25 cellular contexts compared by ENCODE assay signal in genomic region chr5:147259837-147260236, GRCh38. TPM values are rescaled to one million over a fixed set of nuclear protein-coding genes. Genes with fewer than 3 reads are reported as not detected.
"Had no signal": no experiment of that assay in that cellular context is flagged by ENCODE, and none has a peak within 500 bp of the region (broad histone marks: within the 10 kb centered on the region; RNA-seq: fewer than 3 reads in every experiment).

No MANE protein-coding gene starts in this region.

- H3K27ac ChIP-seq: hepatocyte, left ventricle myocardium inferior, ovary, right atrium auricular region, right lobe of liver, tibial nerve, uterus had no signal

- H3K36me3 ChIP-seq: left ventricle myocardium inferior, ovary, right atrium auricular region, right lobe of liver, tibial nerve, uterus had no signal

- H3K4me3 Mint-ChIP-seq: memory B cell; naive thymus-derived CD4-positive, alpha-beta T cell; natural killer cell treated with Interleukin-12 subunit alpha and Interleukin-12 subunit beta and Interleukin-15 and Interleukin-18, amount 100 ng/mL, for 72 hours; stimulated activated memory B cell treated with anti-CD40 and anti-IgM and Interleukin-4, amounts not matched to agents 10 μg/mL and 1 μg/mL and 100 μg/mL, for 72 hours; stimulated activated naive CD8-positive, alpha-beta T cell treated with anti-CD3 and anti-CD28 coated beads, Interleukin-15, amount 100 ng/mL, for 72 hours; type B pancreatic cell had no signal

- H3K27me3 Mint-ChIP-seq: memory B cell; stimulated activated memory B cell treated with anti-CD40 and anti-IgM and Interleukin-4, amounts not matched to agents 10 μg/mL and 1 μg/mL and 100 μg/mL, for 72 hours had no signal

- H3K4me2 ChIP-seq: hepatocyte, smooth muscle cell had no signal

- H3K4me1 Mint-ChIP-seq: memory B cell; stimulated activated memory B cell treated with anti-CD40 and anti-IgM and Interleukin-4, amounts not matched to agents 10 μg/mL and 1 μg/mL and 100 μg/mL, for 72 hours; stimulated activated naive CD8-positive, alpha-beta T cell treated with anti-CD3 and anti-CD28 coated beads, Interleukin-15, amount 100 ng/mL, for 72 hours had no signal

- H3K27me3 ChIP-seq: ovary, right atrium auricular region, right lobe of liver, tibial nerve, uterus had no signal

- H3K9me3 ChIP-seq: mucosa of descending colon, ovary, right atrium auricular region, right lobe of liver, uterus had no signal

- H3K27ac Mint-ChIP-seq: memory B cell; naive thymus-derived CD4-positive, alpha-beta T cell; natural killer cell treated with Interleukin-12 subunit alpha and Interleukin-12 subunit beta and Interleukin-15 and Interleukin-18, amount 100 ng/mL, for 72 hours; progenitor cell of endocrine pancreas; stimulated activated memory B cell treated with anti-CD40 and anti-IgM and Interleukin-4, amounts not matched to agents 10 μg/mL and 1 μg/mL and 100 μg/mL, for 72 hours; stimulated activated naive CD8-positive, alpha-beta T cell treated with anti-CD3 and anti-CD28 coated beads, Interleukin-15, amount 100 ng/mL, for 72 hours; type B pancreatic cell had no signal

- H3K36me3 Mint-ChIP-seq: memory B cell; naive thymus-derived CD4-positive, alpha-beta T cell; natural killer cell treated with Interleukin-12 subunit alpha and Interleukin-12 subunit beta and Interleukin-15 and Interleukin-18, amount 100 ng/mL, for 72 hours; stimulated activated memory B cell treated with anti-CD40 and anti-IgM and Interleukin-4, amounts not matched to agents 10 μg/mL and 1 μg/mL and 100 μg/mL, for 72 hours; type B pancreatic cell had no signal

- H2AFZ ChIP-seq: hepatocyte had no signal

- H3K4me1 ChIP-seq: left ventricle myocardium inferior, right atrium auricular region, right lobe of liver, tibial nerve, uterus had no signal

- H3K79me2 ChIP-seq: hepatocyte had no signal

- ATAC-seq: mucosa of descending colon; naive thymus-derived CD4-positive, alpha-beta T cell; natural killer cell treated with Interleukin-12 subunit alpha and Interleukin-12 subunit beta and Interleukin-15 and Interleukin-18, amount 100 ng/mL, for 72 hours; right lobe of liver; stimulated activated memory B cell treated with anti-CD40 and anti-IgM and Interleukin-4, amounts not matched to agents 10 μg/mL and 1 μg/mL and 100 μg/mL, for 72 hours; stimulated activated naive CD8-positive, alpha-beta T cell treated with anti-CD3 and anti-CD28 coated beads, Interleukin-15, amount 100 ng/mL, for 72 hours had no signal

- DNase-seq: islet precursor cell; left ventricle myocardium inferior; midbrain; mucosa of descending colon; naive thymus-derived CD4-positive, alpha-beta T cell; ovary; right lobe of liver; stimulated activated CD4-positive, alpha-beta T cell treated with anti-CD3 and anti-CD28 coated beads, Interleukin-1b, Interleukin-23, amount 100 ng/mL, for 48 hours; stimulated activated CD4-positive, alpha-beta T cell treated with anti-CD3 and anti-CD28 coated beads, Interleukin-2, amount 100 ng/mL, for 48 hours; stimulated activated CD4-positive, alpha-beta T cell treated with anti-CD3 and anti-CD28 coated beads, Interleukin-4, amount 100 ng/mL, for 4 hours; stimulated activated CD8-positive, alpha-beta memory T cell treated with anti-CD3 and anti-CD28 coated beads, Interleukin-4, amount 100 ng/mL, for 48 hours; stimulated activated naive CD4-positive, alpha-beta T cell treated with Interleukin-2 at 50 U/mL for 16 hours; stimulated activated naive CD8-positive, alpha-beta T cell treated with anti-CD3 and anti-CD28 coated beads, Interleukin-15, amount 100 ng/mL, for 72 hours; substantia nigra; uterus had no signal

- H3K4me3 ChIP-seq: hepatocyte, left ventricle myocardium inferior, lung, mucosa of descending colon, ovary, right atrium auricular region, right lobe of liver, smooth muscle cell, tibial nerve, uterus had no signal

- H3K9me3 Mint-ChIP-seq: type B pancreatic cell had no signal

RNA-seq across cellular contexts. Expression of gene STK32A, which starts 25.0 kb away (rescaled TPM):
- total RNA-seq: naive thymus-derived CD4-positive, alpha-beta T cell; natural killer cell treated with Interleukin-12 subunit alpha and Interleukin-12 subunit beta and Interleukin-15 and Interleukin-18, amount 100 ng/mL, for 72 hours had no signal
- polyA plus RNA-seq: naive thymus-derived CD4-positive, alpha-beta T cell had no signal
